ENCODE assay signal across 28 cellular contexts in the genomic region with DNA sequence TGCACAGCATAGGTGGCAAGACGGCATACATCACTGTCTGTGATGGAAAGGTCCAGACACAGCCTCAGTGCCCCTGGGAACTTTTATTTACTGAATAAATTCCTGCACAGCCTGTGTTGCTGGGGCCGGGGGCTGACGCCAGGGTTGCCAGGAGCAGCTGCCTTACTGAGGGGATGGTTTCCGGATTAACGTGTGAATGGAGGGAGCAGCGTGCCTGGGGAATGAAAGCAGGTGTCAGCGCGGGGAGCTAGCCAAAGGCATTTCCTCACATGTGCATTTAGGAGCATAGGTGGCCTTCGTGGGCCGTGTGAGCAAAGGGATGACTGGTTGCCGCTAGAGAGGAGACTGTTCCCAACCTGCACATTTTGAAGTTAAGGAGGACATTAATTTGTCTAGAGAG. TPM values are rescaled to one million over a fixed set of nuclear protein-coding genes. Genes with fewer than 3 reads are reported as not detected.
A peak's percentile ranks its signal among the peaks of the same experiment; 100 is the strongest.
DNase-seq lines count a peak whose midpoint lies in the region; ATAC-seq and TF ChIP-seq lines count a peak whose summit lies in the region.
"Had no signal": no experiment of that assay in that cellular context is flagged by ENCODE, and none has a peak within 500 bp of the region (broad histone marks: within the 10 kb centered on the region; RNA-seq: fewer than 3 reads in every experiment).

No MANE protein-coding gene starts in this region.

- H3K4me3 Mint-ChIP-seq in GM23338 = no peak overlapping the region; the same call in 2 of the 3 replicates
- no peak overlapping the region for H3K4me3 Mint-ChIP-seq in endodermal cell
- no peak overlapping the region for H3K4me3 Mint-ChIP-seq in neural progenitor cell
- H3K4me3 Mint-ChIP-seq in chondrocyte (ENCODE audit: unreplicated experiment) = no peak overlapping the region
- H3K4me3 Mint-ChIP-seq: HFFc6 had no signal

- H3K4me2 ChIP-seq in GM23338 (no peak overlapping the region), neural progenitor cell (no peak overlapping the region), Karpas-422 (ENCODE audit: low read depth, low read length, poor library complexity, severe bottlenecking) (no peak overlapping the region)
- H3K4me2 ChIP-seq: A549, PC-9 had no signal

- H3K36me3 ChIP-seq in GM23338 (ENCODE audit: insufficient read depth) = peaks cover 52% of the 10 kb centered on the region
- H3K36me3 ChIP-seq in NT2/D1 (ENCODE audit: insufficient read depth, insufficient read length, low read length) = peaks cover 94% of the 10 kb centered on the region
- peaks cover 92% of the 10 kb centered on the region for H3K36me3 ChIP-seq in endodermal cell (ENCODE audit: control insufficient read depth, insufficient read depth, low read length)
- H3K36me3 ChIP-seq in neural progenitor cell = no peaks in the 10 kb centered on the region
- H3K36me3 ChIP-seq in Karpas-422 (ENCODE audit: insufficient read depth, low read length) = peaks cover 61% of the 10 kb centered on the region

- 75 to 86% methylated on average over 11 of the region's 11 CpGs for WGBS in endodermal cell (ENCODE audit: insufficient coverage in 1 of 2, insufficient read length in 1 of 2), 2 experiments

- no peak overlapping the region for H3K27ac ChIP-seq in GM23338 (ENCODE audit: low read depth)
- no peak overlapping the region for H3K27ac ChIP-seq in endodermal cell (ENCODE audit: low read depth, low read length)
- no peak overlapping the region for H3K27ac ChIP-seq in neural progenitor cell
- H3K27ac ChIP-seq in Karpas-422 (ENCODE audit: low read length) = no peak overlapping the region
- H3K27ac ChIP-seq: A549, PC-9, SJCRH30 had no signal

- H3K4me1 Mint-ChIP-seq in GM23338 (peaks cover 38% of the 10 kb centered on the region), endodermal cell (no peaks in the 10 kb centered on the region), neural progenitor cell (peaks cover 16% of the 10 kb centered on the region), chondrocyte (ENCODE audit: low read depth) (no peaks in the 10 kb centered on the region)

- H3K9me3 ChIP-seq in NT2/D1 (ENCODE audit: insufficient read depth, low read length) (peaks cover 10% of the 10 kb centered on the region; the same call in 1 of the 2 replicates), endodermal cell (ENCODE audit: control insufficient read depth, low read length) (peaks cover 13% of the 10 kb centered on the region), neural progenitor cell (ENCODE audit: low read depth) (no peaks in the 10 kb centered on the region), Karpas-422 (ENCODE audit: low read length) (no peaks in the 10 kb centered on the region)
- H3K9me3 ChIP-seq: A549, HAP-1, SJCRH30 had no signal

- H3K27me3 Mint-ChIP-seq in GM23338 (ENCODE audit: insufficient read depth, low read depth, poor library complexity) (peaks cover 12% of the 10 kb centered on the region), endodermal cell (ENCODE audit: insufficient read depth) (no peaks in the 10 kb centered on the region), neural progenitor cell (ENCODE audit: insufficient read depth, low read depth) (peaks cover 3% of the 10 kb centered on the region), chondrocyte (ENCODE audit: low read depth) (no peaks in the 10 kb centered on the region)
- H3K27me3 Mint-ChIP-seq: CD4-positive, alpha-beta memory T cell had no signal

- H4K20me1 ChIP-seq in GM23338 (replicated peaks; ENCODE audit: insufficient read depth) (no peaks in the 10 kb centered on the region; the same call in none of the 2 replicates), neural progenitor cell (ENCODE audit: low read depth) (peaks cover 18% of the 10 kb centered on the region), Karpas-422 (ENCODE audit: insufficient read depth, low read depth, low read length) (no peaks in the 10 kb centered on the region)

- H3K4me3 ChIP-seq in GM23338 (no peak overlapping the region), NT2/D1 (ENCODE audit: insufficient read length, low read depth) (no peak overlapping the region), endodermal cell (ENCODE audit: low read length) (no peak overlapping the region), neural progenitor cell (no peak overlapping the region), Karpas-422 (ENCODE audit: low read length) (no peak overlapping the region)
- H3K4me3 ChIP-seq: A549, HAP-1, PC-9, SJCRH30 had no signal

- peaks cover 73% of the 10 kb centered on the region for H3K36me3 Mint-ChIP-seq in GM23338 (ENCODE audit: low read depth)
- H3K36me3 Mint-ChIP-seq in endodermal cell (ENCODE audit: low read depth) = peaks cover 82% of the 10 kb centered on the region
- peaks cover 45% of the 10 kb centered on the region for H3K36me3 Mint-ChIP-seq in neural progenitor cell
- peaks cover 42% of the 10 kb centered on the region for H3K36me3 Mint-ChIP-seq in chondrocyte (ENCODE audit: low read depth)
- peaks cover 19 to 35% of the 10 kb centered on the region in 2 donors for H3K36me3 Mint-ChIP-seq in activated naive CD4-positive, alpha-beta T cell treated with anti-CD3 and anti-CD28 coated beads, Interleukin-2, amount 50 U/mL, for 72 hours

- H3K9me3 Mint-ChIP-seq in GM23338 (no peaks in the 10 kb centered on the region), endodermal cell (peaks cover 3% of the 10 kb centered on the region), neural progenitor cell (no peaks in the 10 kb centered on the region), chondrocyte (ENCODE audit: low read depth) (no peaks in the 10 kb centered on the region)
- H3K9me3 Mint-ChIP-seq in activated naive CD4-positive, alpha-beta T cell treated with anti-CD3 and anti-CD28 coated beads, Interleukin-2, amount 50 U/mL, for 72 hours = no peaks in the 10 kb centered on the region
- H3K9me3 Mint-ChIP-seq: HFFc6 had no signal

- peaks cover 11% of the 10 kb centered on the region; the same call in 1 of the 2 replicates for H3F3A ChIP-seq in GM23338 (replicated peaks; ENCODE audit: low read depth)
- H3F3A ChIP-seq in neural progenitor cell (ENCODE audit: low read depth) = no peaks in the 10 kb centered on the region

- peaks cover 9% of the 10 kb centered on the region for H3K4me1 ChIP-seq in GM23338 (ENCODE audit: insufficient read depth)
- peaks cover 2% of the 10 kb centered on the region for H3K4me1 ChIP-seq in NT2/D1 (ENCODE audit: insufficient read depth, insufficient read length)
- no peaks in the 10 kb centered on the region for H3K4me1 ChIP-seq in endodermal cell (ENCODE audit: control insufficient read depth, insufficient read depth, low read length)
- H3K4me1 ChIP-seq in neural progenitor cell = peaks cover 6% of the 10 kb centered on the region
- H3K4me1 ChIP-seq in Karpas-422 (ENCODE audit: low read length) = no peaks in the 10 kb centered on the region
- H3K4me1 ChIP-seq: A549, HAP-1, SJCRH30 had no signal

- ATAC-seq in GM23338 = peak; percentile 79
- ATAC-seq in GM21447 (IDR thresholded peaks at IDR 0.05; ENCODE audit: unreplicated experiment) = no peak
- no peak for ATAC-seq in activated naive CD4-positive, alpha-beta T cell treated with anti-CD3 and anti-CD28 coated beads, Interleukin-2, amount 50 U/mL, for 72 hours
- ATAC-seq: A549, Right ventricle myocardium inferior, SK-N-SH treated with all-trans-retinoic acid at 6 μM for 48 hours had no signal

- H3K9me2 ChIP-seq in GM23338 (ENCODE audit: insufficient read depth) = no peaks in the 10 kb centered on the region
- H3K9me2 ChIP-seq in Karpas-422 (replicated peaks; ENCODE audit: insufficient read depth, low read length) = no peaks in the 10 kb centered on the region

- H3K27ac Mint-ChIP-seq in GM23338 (peak overlapping the region; percentile 88), endodermal cell (peak overlapping the region; percentile 17), neural progenitor cell (peak overlapping the region; percentile 7), chondrocyte (ENCODE audit: unreplicated experiment) (no peak overlapping the region)
- H3K27ac Mint-ChIP-seq in activated naive CD4-positive, alpha-beta T cell treated with anti-CD3 and anti-CD28 coated beads, Interleukin-2, amount 50 U/mL, for 72 hours = peak overlapping the region in 1 of 2 donors; percentile 33
- H3K27ac Mint-ChIP-seq: HFFc6 had no signal

- TF ChIP-seq CTCF in GM23338 (conservative IDR thresholded peaks at IDR 0.05; ENCODE audit: low read depth in 2 of 2) (no peak), endodermal cell (conservative IDR thresholded peaks at IDR 0.05) (no peak), neural progenitor cell (IDR thresholded peaks at IDR 0.05) (no peak), chondrocyte (IDR thresholded peaks at IDR 0.05) (no peak)

- no peak overlapping the region for H3K9ac ChIP-seq in NT2/D1 (ENCODE audit: insufficient read length, low read depth)
- no peak overlapping the region for H3K9ac ChIP-seq in endodermal cell (ENCODE audit: extremely low read depth, low read length, poor library complexity, severe bottlenecking)
- H3K9ac ChIP-seq in neural progenitor cell = no peak overlapping the region
- no peak overlapping the region for H3K9ac ChIP-seq in Karpas-422 (ENCODE audit: low read length)

- H3K79me2 ChIP-seq in GM23338 (replicated peaks; ENCODE audit: insufficient read depth) (peaks cover 15% of the 10 kb centered on the region; the same call in 1 of the 2 replicates), neural progenitor cell (ENCODE audit: low read depth) (peaks cover 4% of the 10 kb centered on the region), Karpas-422 (ENCODE audit: low read length) (peaks cover 4% of the 10 kb centered on the region; the same call in 1 of the 2 replicates)

- peak; percentile 77 for DNase-seq in GM23338 (ENCODE audit: low spot score)
- DNase-seq in NT2/D1 (ENCODE audit: low read depth, low spot score) = peak; percentile 25
- peak; percentile 60 for DNase-seq in endodermal cell
- peak; percentile 58 for DNase-seq in neural progenitor cell (ENCODE audit: low spot score)
- DNase-seq in Karpas-422 = no peak
- DNase-seq in chondrocyte (ENCODE audit: low spot score) = no peak
- no peak for DNase-seq in activated naive CD4-positive, alpha-beta T cell treated with anti-CD3 and anti-CD28 coated beads, Interleukin-2, amount 50 U/mL, for 72 hours (ENCODE audit: low spot score in 2 of 2)
- DNase-seq: AML-193; C1 segment of cervical spinal cord; CD4-positive, alpha-beta memory T cell; COR-L47; DMS53; HFFc6; KG1; MM.1S; NCI-H1694; NCI-H2029 treated with DMSO at 0.1 percent for 48 hours; NCI-H446 treated with DMSO at 0.1 percent for 48 hours; NCI-H526; NCI-H82; NK-92 treated with Interleukin-12 subunit alpha and Interleukin-12 subunit beta, amount 100 ng/mL, for 24 hours; PC-9; SJCRH30 had no signal

- H3K27me3 ChIP-seq in GM23338 (ENCODE audit: insufficient read depth) = no peaks in the 10 kb centered on the region
- H3K27me3 ChIP-seq in NT2/D1 (ENCODE audit: insufficient read depth, insufficient read length) = no peaks in the 10 kb centered on the region
- H3K27me3 ChIP-seq in endodermal cell (ENCODE audit: control insufficient read depth, insufficient read depth, low read length, poor library complexity, severe bottlenecking) = no peaks in the 10 kb centered on the region
- H3K27me3 ChIP-seq in neural progenitor cell = no peaks in the 10 kb centered on the region
- H3K27me3 ChIP-seq in Karpas-422 (ENCODE audit: low read length) = no peaks in the 10 kb centered on the region
- H3K27me3 ChIP-seq: SJCRH30 had no signal

- H2AFZ ChIP-seq in GM23338 = no peak overlapping the region
- no peak overlapping the region for H2AFZ ChIP-seq in neural progenitor cell (replicated peaks)
- no peak overlapping the region for H2AFZ ChIP-seq in Karpas-422 (ENCODE audit: low read length)
- H2AFZ ChIP-seq: PC-9 had no signal

RNA-seq across cellular contexts. Expression of a gene that starts 41.6 kb away (rescaled TPM):
- 36.2 and 41.0 TPM in 2 replicates for total RNA-seq in GM23338 (2014; rRNA removed; shearing (Covaris generic))
- polyA plus RNA-seq in GM23338 (2016; fragmentation: Nextera tagmentation; extraction: Ambion mirVana) = 49.0 and 49.8 TPM in 2 replicates
- total RNA-seq in endodermal cell (10 to 100 TPM; 50.0 to 52.3 TPM), neural progenitor cell (ENCODE audit: low replicate concordance) (37.0 and 42.3 TPM in 2 replicates), chondrocyte (32.5 to 38.8 TPM (median 33.0 TPM) in 3 replicates)
- polyA plus RNA-seq in endodermal cell (2013, experiment 1 of 2) = 50.9 TPM
- polyA plus RNA-seq in endodermal cell (2013, experiment 2 of 2) = 45.1 TPM
- total RNA-seq in Karpas-422 (2014; rRNA removed; shearing (Covaris generic); ENCODE audit: low replicate concordance) = 30.0 and 48.8 TPM in 2 replicates
- 10 to 100 TPM; 54.9 to 64.0 TPM for total RNA-seq in activated naive CD4-positive, alpha-beta T cell treated with anti-CD3 and anti-CD28 coated beads, Interleukin-2, amount 50 U/mL, for 72 hours

Comparison
In these comparisons a context has a peak if more than half of its experiments do, and no peak if none do; other contexts are left out.
1. DNase-seq: peak in GM23338 (single experiment), NT2/D1 (single experiment), endodermal cell (single experiment) and neural progenitor cell (single experiment); none in Karpas-422 (single experiment), chondrocyte (single experiment) and activated naive CD4-positive, alpha-beta T cell treated with anti-CD3 and anti-CD28 coated beads, Interleukin-2, amount 50 U/mL, for 72 hours (0 of 2).